12 cellular contexts compared by ENCODE assay signal in genomic region chr17:66425751-66426396, GRCh38.
A peak's percentile ranks its signal among the peaks of the same experiment; 100 is the strongest.
DNase-seq lines count a peak whose midpoint lies in the region; ATAC-seq and TF ChIP-seq lines count a peak whose summit lies in the region.
"Had no signal": no experiment of that assay in that cellular context is flagged by ENCODE, and none has a peak within 500 bp of the region (broad histone marks: within the 10 kb centered on the region; RNA-seq: fewer than 3 reads in every experiment).

No MANE protein-coding gene starts in this region.

- peak overlapping the region; percentile 74 for H3K27ac Mint-ChIP-seq in activated T-cell treated with anti-CD3 and anti-CD28 coated beads, Interleukin-2, amount 50 U/mL, for 72 hours
- peak overlapping the region; percentile 8 for H3K27ac Mint-ChIP-seq in osteocyte (ENCODE audit: unreplicated experiment)

- H3K9me3 ChIP-seq in Panc1 (ENCODE audit: control insufficient read depth, insufficient read depth, low read depth, low read length) (no peaks in the 10 kb centered on the region), left ventricle myocardium inferior (replicated peaks) (no peaks in the 10 kb centered on the region)
- no peaks in the 10 kb centered on the region for H3K9me3 ChIP-seq in effector memory CD4-positive, alpha-beta T cell (ENCODE audit: control insufficient read depth, low read length)

- intact Hi-C loops in Panc1 (cut with micrococcal nuclease; ENCODE audit: unreplicated experiment), result no loop called here
- intact Hi-C loops in left ventricle myocardium inferior (cut with micrococcal nuclease), result no loop called here

- CTCF ChIA-PET in Panc1 (lab: Charles Lee), result no interaction called here

- H3K36me3 Mint-ChIP-seq in activated T-cell treated with anti-CD3 and anti-CD28 coated beads, Interleukin-2, amount 50 U/mL, for 72 hours (ENCODE audit: insufficient read depth in 2 of 2), result no peaks in the 10 kb centered on the region
- H3K36me3 Mint-ChIP-seq in osteocyte (ENCODE audit: unreplicated experiment), result peaks cover 2% of the 10 kb centered on the region

- DNase-seq in activated T-cell treated with anti-CD3 and anti-CD28 coated beads, Interleukin-2, amount 50 U/mL, for 72 hours, result no peak
- DNase-seq in activated T-cell treated with anti-CD3 and anti-CD28 coated beads for 4 hours (no peak), Panc1 (ENCODE audit: low read depth, low spot score) (no peak), osteocyte (ENCODE audit: extremely low spot score, unreplicated experiment) (no peak), D341Med (ENCODE audit: low spot score) (no peak), left ventricle myocardium inferior (no peak)
- no peak for DNase-seq in effector memory CD4-positive, alpha-beta T cell
- DNase-seq: NCI-H526 treated with DMSO at 0.1 percent for 48 hours had no signal

- POLR2A ChIA-PET in Panc1 (lab: Charles Lee), result no interaction called here

- no peak overlapping the region for H3K4me3 ChIP-seq in Panc1 (ENCODE audit: low read depth in 2 of 2, low read length in 2 of 2)
- H3K4me3 ChIP-seq in effector memory CD4-positive, alpha-beta T cell (ENCODE audit: insufficient read depth, low read depth, low read length, poor library complexity, severe bottlenecking), result no peak overlapping the region
- no peak overlapping the region for H3K4me3 ChIP-seq in left ventricle myocardium inferior
- H3K4me3 ChIP-seq: lung had no signal

- BruUV-seq in Panc1 (replicated peaks; lab: Mats Ljungman, UMichigan), result TSS peak; percentile 37

- H3K36me3 ChIP-seq in Panc1 (ENCODE audit: control insufficient read depth, insufficient read depth, low read length) (no peaks in the 10 kb centered on the region), left ventricle myocardium inferior (no peaks in the 10 kb centered on the region)
- H3K36me3 ChIP-seq in effector memory CD4-positive, alpha-beta T cell (ENCODE audit: control insufficient read depth, insufficient read depth, low read length), result no peaks in the 10 kb centered on the region

- H3K27me3 ChIP-seq in Panc1 (ENCODE audit: control insufficient read depth, insufficient read depth, low read length) (no peaks in the 10 kb centered on the region), left ventricle myocardium inferior (ENCODE audit: low read depth) (no peaks in the 10 kb centered on the region)
- no peaks in the 10 kb centered on the region for H3K27me3 ChIP-seq in effector memory CD4-positive, alpha-beta T cell (replicated peaks; ENCODE audit: control insufficient read depth, insufficient read depth, low read length, poor library complexity, severe bottlenecking)

- peak overlapping the region; percentile 35 to 66 for H3K4me3 Mint-ChIP-seq in activated T-cell treated with anti-CD3 and anti-CD28 coated beads, Interleukin-2, amount 50 U/mL, for 72 hours
- no peak overlapping the region for H3K4me3 Mint-ChIP-seq in osteocyte (ENCODE audit: unreplicated experiment)
- H3K4me3 Mint-ChIP-seq: neural crest cell had no signal

- H3K4me1 ChIP-seq in Panc1 (ENCODE audit: control insufficient read depth, insufficient read depth, low read length), result peaks cover 11% of the 10 kb centered on the region
- H3K4me1 ChIP-seq in effector memory CD4-positive, alpha-beta T cell (ENCODE audit: control insufficient read depth, insufficient read depth, low read length, poor library complexity, severe bottlenecking), result no peaks in the 10 kb centered on the region
- peaks cover 5% of the 10 kb centered on the region for H3K4me1 ChIP-seq in left ventricle myocardium inferior

- H3K27me3 Mint-ChIP-seq in activated T-cell treated with anti-CD3 and anti-CD28 coated beads, Interleukin-2, amount 50 U/mL, for 72 hours (ENCODE audit: low read depth), result no peaks in the 10 kb centered on the region
- no peaks in the 10 kb centered on the region for H3K27me3 Mint-ChIP-seq in osteocyte (ENCODE audit: unreplicated experiment)

- in situ Hi-C loops in Panc1 (cut with HindIII; ENCODE audit: low pct_unique_long_range_greater_than_20kb, low sequenced_read_pairs), result no loop called here

- H3K27ac ChIP-seq in Panc1 (ENCODE audit: low read length) (no peak overlapping the region; the same call in 1 of the 2 replicates), left ventricle myocardium inferior (replicated peaks) (no peak overlapping the region)
- H3K27ac ChIP-seq in effector memory CD4-positive, alpha-beta T cell (ENCODE audit: insufficient read depth, low read length, poor library complexity, severe bottlenecking), result peak overlapping the region; percentile 4
- H3K27ac ChIP-seq: RWPE1 had no signal

- H3K9me3 Mint-ChIP-seq in activated T-cell treated with anti-CD3 and anti-CD28 coated beads, Interleukin-2, amount 50 U/mL, for 72 hours, result no peaks in the 10 kb centered on the region
- H3K9me3 Mint-ChIP-seq in osteocyte (ENCODE audit: unreplicated experiment), result no peaks in the 10 kb centered on the region

- H3K4me1 Mint-ChIP-seq in activated T-cell treated with anti-CD3 and anti-CD28 coated beads, Interleukin-2, amount 50 U/mL, for 72 hours (ENCODE audit: low read depth), result peaks cover 89% of the 10 kb centered on the region
- H3K4me1 Mint-ChIP-seq in osteocyte (ENCODE audit: unreplicated experiment), result peaks cover 43% of the 10 kb centered on the region

- TF ChIP-seq CTCF in Panc1 (IDR thresholded peaks at IDR 0.05) (no peak), osteocyte (IDR thresholded peaks at IDR 0.05) (no peak), left ventricle myocardium inferior (IDR thresholded peaks at IDR 0.05; ENCODE audit: borderline replicate concordance) (no peak)

- ATAC-seq in activated T-cell treated with anti-CD3 and anti-CD28 coated beads, Interleukin-2, amount 50 U/mL, for 72 hours (replicated peaks in 1 of 2), result no peak
- no peak for ATAC-seq in Panc1
- ATAC-seq in HG03095 (IDR thresholded peaks at IDR 0.05; ENCODE audit: unreplicated experiment), result no peak
